In genomic region chr12:52360663-52361271, GRCh38 we compare ENCODE assay signal across 13 cellular contexts. TPM values are rescaled to one million over a fixed set of nuclear protein-coding genes. Genes with fewer than 3 reads are reported as not detected.
"Had no signal": no experiment of that assay in that cellular context is flagged by ENCODE, and none has a peak within 500 bp of the region (broad histone marks: within the 10 kb centered on the region; RNA-seq: fewer than 3 reads in every experiment).

No MANE protein-coding gene starts in this region.

- H3K27me3 ChIP-seq: ovary, transverse colon had no signal

- H3K36me3 ChIP-seq: ovary, transverse colon had no signal

- H3K4me1 ChIP-seq: transverse colon had no signal

- H3K27ac ChIP-seq: dorsolateral prefrontal cortex, ovary, transverse colon had no signal

- H3K9me3 ChIP-seq: ovary, SK-N-SH, transverse colon had no signal

- DNase-seq: activated CD4-positive, alpha-beta T cell treated with anti-CD3 and anti-CD28 coated beads for 48 hours; dorsolateral prefrontal cortex; foreskin melanocyte; ovary; SK-N-SH; T-helper 1 cell; transverse colon had no signal

- ATAC-seq: activated T-helper 17 cell treated with anti-CD3 and anti-CD28 coated beads, Interleukin-2, amount 50 U/mL, for 72 hours; WTC11 had no signal

- H3K4me3 ChIP-seq: dorsolateral prefrontal cortex, ovary, skin epidermis, transverse colon had no signal

RNA-seq across cellular contexts. Expression of gene KRT85, which starts 6.5 kb away (rescaled TPM):
- total RNA-seq: activated T-helper 17 cell treated with anti-CD3 and anti-CD28 coated beads, Interleukin-2, amount 50 U/mL, for 72 hours; bronchial epithelial cell; dorsolateral prefrontal cortex; ovary; renal cortical epithelial cell; transverse colon; WTC11 had no signal
- polyA plus RNA-seq: neural cell, ovary, SK-N-SH had no signal

RNA-seq across cellular contexts. Expression of gene KRT84, which starts 24.7 kb away (rescaled TPM):
- total RNA-seq: activated T-helper 17 cell treated with anti-CD3 and anti-CD28 coated beads, Interleukin-2, amount 50 U/mL, for 72 hours; bronchial epithelial cell; ovary; renal cortical epithelial cell; transverse colon; WTC11 had no signal
- polyA plus RNA-seq: neural cell, ovary, SK-N-SH had no signal

RNA-seq across cellular contexts. Expression of gene KRT83, which starts 39.6 kb away (rescaled TPM):
- total RNA-seq: activated T-helper 17 cell treated with anti-CD3 and anti-CD28 coated beads, Interleukin-2, amount 50 U/mL, for 72 hours; bronchial epithelial cell; ovary; renal cortical epithelial cell; transverse colon; WTC11 had no signal
- polyA plus RNA-seq: neural cell, ovary had no signal

RNA-seq across cellular contexts. Expression of gene KRT82, which starts 45.4 kb away (rescaled TPM):
- total RNA-seq: activated T-helper 17 cell treated with anti-CD3 and anti-CD28 coated beads, Interleukin-2, amount 50 U/mL, for 72 hours; bronchial epithelial cell; ovary; renal cortical epithelial cell; transverse colon; WTC11 had no signal
- polyA plus RNA-seq: neural cell, ovary, SK-N-SH had no signal
